Comparison of ENCODE assay signal across 1 cellular context in the genomic region with DNA sequence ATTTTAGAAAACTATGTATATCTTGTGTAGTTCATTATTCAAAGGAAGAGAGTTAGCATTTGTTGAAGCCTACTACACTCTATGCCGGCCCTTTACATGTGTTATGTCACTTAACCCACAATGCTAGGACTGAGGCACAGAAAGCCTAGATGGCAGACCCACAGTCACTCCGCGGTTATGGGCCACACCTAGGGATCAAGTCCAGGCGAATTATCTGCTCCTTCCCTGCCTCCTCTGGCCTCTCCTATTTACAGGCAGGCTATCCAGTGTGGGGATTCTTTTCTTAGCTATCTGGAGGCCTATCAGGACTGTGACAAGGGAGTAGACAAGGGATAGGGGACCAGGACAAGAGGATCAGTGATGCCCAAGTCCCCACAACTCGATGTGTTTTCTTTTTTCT.
TF ChIP-seq lines count a peak whose summit lies in the region.

No MANE protein-coding gene starts in this region.

TF ChIP-seq in A549, 52 proteins besides CTCF, POLR2A, EP300 and RAD21 (continued from another document):
- TF ChIP-seq, protein P1, sequence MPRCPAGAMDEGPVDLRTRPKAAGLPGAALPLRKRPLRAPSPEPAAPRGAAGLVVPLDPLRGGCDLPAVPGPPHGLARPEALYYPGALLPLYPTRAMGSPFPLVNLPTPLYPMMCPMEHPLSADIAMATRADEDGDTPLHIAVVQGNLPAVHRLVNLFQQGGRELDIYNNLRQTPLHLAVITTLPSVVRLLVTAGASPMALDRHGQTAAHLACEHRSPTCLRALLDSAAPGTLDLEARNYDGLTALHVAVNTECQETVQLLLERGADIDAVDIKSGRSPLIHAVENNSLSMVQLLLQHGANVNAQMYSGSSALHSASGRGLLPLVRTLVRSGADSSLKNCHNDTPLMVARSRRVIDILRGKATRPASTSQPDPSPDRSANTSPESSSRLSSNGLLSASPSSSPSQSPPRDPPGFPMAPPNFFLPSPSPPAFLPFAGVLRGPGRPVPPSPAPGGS (IDR thresholded peaks at IDR 0.05): no peak
- TF ChIP-seq CBX2 (IDR thresholded peaks at IDR 0.05; ENCODE audit: borderline replicate concordance, low read depth) (no peak), ZFP36 (IDR thresholded peaks at IDR 0.05; ENCODE audit: borderline replicate concordance, partially characterized antibody) (no peak)
- TF ChIP-seq, protein P2, sequence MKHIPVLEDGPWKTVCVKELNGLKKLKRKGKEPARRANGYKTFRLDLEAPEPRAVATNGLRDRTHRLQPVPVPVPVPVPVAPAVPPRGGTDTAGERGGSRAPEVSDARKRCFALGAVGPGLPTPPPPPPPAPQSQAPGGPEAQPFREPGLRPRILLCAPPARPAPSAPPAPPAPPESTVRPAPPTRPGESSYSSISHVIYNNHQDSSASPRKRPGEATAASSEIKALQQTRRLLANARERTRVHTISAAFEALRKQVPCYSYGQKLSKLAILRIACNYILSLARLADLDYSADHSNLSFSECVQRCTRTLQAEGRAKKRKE (CRISPR knock-in tag; IDR thresholded peaks at IDR 0.05; ENCODE audit: low read depth): no peak
